Comparison of ENCODE assay signal across 9 cellular contexts in genomic region chr20:38143646-38144554, GRCh38. TPM values are rescaled to one million over a fixed set of nuclear protein-coding genes. Genes with fewer than 3 reads are reported as not detected.
A peak's percentile ranks its signal among the peaks of the same experiment; 100 is the strongest.
DNase-seq lines count a peak whose midpoint lies in the region; ATAC-seq and TF ChIP-seq lines count a peak whose summit lies in the region.
"Had no signal": no experiment of that assay in that cellular context is flagged by ENCODE, and none has a peak within 500 bp of the region (broad histone marks: within the 10 kb centered on the region; RNA-seq: fewer than 3 reads in every experiment).

No MANE protein-coding gene starts in this region.

- peaks cover 4% of the 10 kb centered on the region for H3K4me1 ChIP-seq in prostate gland (replicated peaks)

- no peaks in the 10 kb centered on the region for H3K36me3 Mint-ChIP-seq in activated CD8-positive, alpha-beta memory T cell treated with anti-CD3 and anti-CD28 coated beads, Interleukin-2, amount 10 ng/mL, durations not matched to agents 7 days and 5 days

- no peak for TF ChIP-seq CTCF in fibroblast of mammary gland (conservative IDR thresholded peaks at IDR 0.05; ENCODE audit: control insufficient read depth, insufficient read depth, low read depth, low read length)
- no peak for TF ChIP-seq CTCF in prostate gland (IDR thresholded peaks at IDR 0.05)

- H3K27ac ChIP-seq in prostate gland, result peak overlapping the region in 1 of 2 donors; percentile 32

- no peaks in the 10 kb centered on the region for H3K27me3 ChIP-seq in prostate gland (replicated peaks; ENCODE audit: insufficient read depth)

- peak; percentile 7 for TF ChIP-seq POLR2A in prostate gland (IDR thresholded peaks at IDR 0.05)

- CTCF ChIA-PET in activated CD8-positive, alpha-beta memory T cell treated with anti-CD3 and anti-CD28 coated beads, Interleukin-2, amount 10 ng/mL, durations not matched to agents 7 days and 5 days (lab: Charles Lee), result interaction anchor here (0.6 to 0.9 kb wide), 2 partner anchors 9 to 71 kb away, joined by 3 to 5 read pairs; no protein-coding TSS in a partner anchor

- H3K9me3 ChIP-seq in prostate gland, result no peaks in the 10 kb centered on the region

- intact Hi-C loops in prostate gland (cut with DNase I), result no loop called here

- no peaks in the 10 kb centered on the region for H3K36me3 ChIP-seq in prostate gland

- no peak overlapping the region for H3K4me3 ChIP-seq in fibroblast of mammary gland (ENCODE audit: control insufficient read depth, low read depth, low read length)
- no peak overlapping the region for H3K4me3 ChIP-seq in prostate gland

- DNase-seq in EL, result peak; percentile 94
- DNase-seq in RPMI7951 (ENCODE audit: low read depth), result peak; percentile 100
- peak; percentile 91 for DNase-seq in fibroblast of mammary gland (ENCODE audit: low read depth)
- no peak for DNase-seq in prostate gland (ENCODE audit: low spot score)
- no peak for DNase-seq in activated CD8-positive, alpha-beta memory T cell treated with anti-CD3 and anti-CD28 coated beads, Interleukin-2, amount 50 U/mL, for 4 hours
- DNase-seq in activated naive CD4-positive, alpha-beta T cell treated with anti-CD3 and anti-CD28 coated beads, Interleukin-2, amount 50 U/mL, for 16 hours, result no peak
- DNase-seq in activated CD8-positive, alpha-beta memory T cell treated with anti-CD3 and anti-CD28 coated beads, Interleukin-2, amount 10 ng/mL, durations not matched to agents 7 days and 5 days, result no peak

- WGBS in prostate gland, result 66% methylated on average over 16 of the region's 16 CpGs

- no peak overlapping the region for H3K27ac Mint-ChIP-seq in activated CD8-positive, alpha-beta memory T cell treated with anti-CD3 and anti-CD28 coated beads, Interleukin-2, amount 10 ng/mL, durations not matched to agents 7 days and 5 days
- H3K27ac Mint-ChIP-seq: stimulated activated naive CD8-positive, alpha-beta T cell treated with anti-CD3 and anti-CD28 coated beads, Interleukin-15, Interleukin-2, amounts not matched to agents 100 ng/mL and 50 ng/mL, for 24 hours had no signal

- H3K4me1 Mint-ChIP-seq in activated CD8-positive, alpha-beta memory T cell treated with anti-CD3 and anti-CD28 coated beads, Interleukin-2, amount 10 ng/mL, durations not matched to agents 7 days and 5 days, result peaks cover 6% of the 10 kb centered on the region

- H3K9me3 Mint-ChIP-seq in activated CD8-positive, alpha-beta memory T cell treated with anti-CD3 and anti-CD28 coated beads, Interleukin-2, amount 10 ng/mL, durations not matched to agents 7 days and 5 days (ENCODE audit: low read depth), result no peaks in the 10 kb centered on the region
- H3K9me3 Mint-ChIP-seq: stimulated activated naive CD8-positive, alpha-beta T cell treated with anti-CD3 and anti-CD28 coated beads, Interleukin-15, Interleukin-2, amounts not matched to agents 100 ng/mL and 50 ng/mL, for 24 hours had no signal

- peaks cover 2% of the 10 kb centered on the region for H3K27me3 Mint-ChIP-seq in activated CD8-positive, alpha-beta memory T cell treated with anti-CD3 and anti-CD28 coated beads, Interleukin-2, amount 10 ng/mL, durations not matched to agents 7 days and 5 days
- H3K27me3 Mint-ChIP-seq: stimulated activated naive CD8-positive, alpha-beta T cell treated with anti-CD3 and anti-CD28 coated beads, Interleukin-15, Interleukin-2, amounts not matched to agents 100 ng/mL and 50 ng/mL, for 24 hours had no signal

- no peak overlapping the region for H3K4me3 Mint-ChIP-seq in activated CD8-positive, alpha-beta memory T cell treated with anti-CD3 and anti-CD28 coated beads, Interleukin-2, amount 10 ng/mL, durations not matched to agents 7 days and 5 days
- H3K4me3 Mint-ChIP-seq: stimulated activated naive CD8-positive, alpha-beta T cell treated with anti-CD3 and anti-CD28 coated beads, Interleukin-15, Interleukin-2, amounts not matched to agents 100 ng/mL and 50 ng/mL, for 24 hours had no signal

- ATAC-seq in GM21390 (IDR thresholded peaks at IDR 0.05; ENCODE audit: unreplicated experiment), result no peak
- ATAC-seq in activated CD8-positive, alpha-beta memory T cell treated with anti-CD3 and anti-CD28 coated beads, Interleukin-2, amount 10 ng/mL, durations not matched to agents 7 days and 5 days, result no peak

RNA-seq across cellular contexts. Expression of gene TGM2, which starts 21.2 kb away (rescaled TPM):
- 650 and 793 TPM in 2 replicates for total RNA-seq in RPMI7951 (2014; rRNA removed; shearing (Covaris generic))
- 100 to 1,000 TPM in 1 of 2 donors, 10 to 100 TPM in 1; 39.6 to 157 TPM for total RNA-seq in prostate gland
- total RNA-seq in activated CD8-positive, alpha-beta memory T cell treated with anti-CD3 and anti-CD28 coated beads, Interleukin-2, amount 10 ng/mL, durations not matched to agents 7 days and 5 days, result under 1 TPM; 0.35 TPM

Comparison
In these comparisons a context has a peak if more than half of its experiments do, and no peak if none do; other contexts are left out.
1. DNase-seq: peak in EL (single experiment), RPMI7951 (single experiment) and fibroblast of mammary gland (single experiment); none in prostate gland (single experiment), activated CD8-positive, alpha-beta memory T cell treated with anti-CD3 and anti-CD28 coated beads, Interleukin-2, amount 50 U/mL, for 4 hours (single experiment), activated naive CD4-positive, alpha-beta T cell treated with anti-CD3 and anti-CD28 coated beads, Interleukin-2, amount 50 U/mL, for 16 hours (single experiment) and activated CD8-positive, alpha-beta memory T cell treated with anti-CD3 and anti-CD28 coated beads, Interleukin-2, amount 10 ng/mL, durations not matched to agents 7 days and 5 days (single experiment).
2. RNA of gene TGM2, which starts 21.2 kb away (total RNA-seq): 650 to 793 TPM in RPMI7951 and 39.6 to 157 TPM in prostate gland; 0.35 TPM in activated CD8-positive, alpha-beta memory T cell treated with anti-CD3 and anti-CD28 coated beads, Interleukin-2, amount 10 ng/mL, durations not matched to agents 7 days and 5 days; every median in the first group is over 10 times any median in the second.